In the genomic region with DNA sequence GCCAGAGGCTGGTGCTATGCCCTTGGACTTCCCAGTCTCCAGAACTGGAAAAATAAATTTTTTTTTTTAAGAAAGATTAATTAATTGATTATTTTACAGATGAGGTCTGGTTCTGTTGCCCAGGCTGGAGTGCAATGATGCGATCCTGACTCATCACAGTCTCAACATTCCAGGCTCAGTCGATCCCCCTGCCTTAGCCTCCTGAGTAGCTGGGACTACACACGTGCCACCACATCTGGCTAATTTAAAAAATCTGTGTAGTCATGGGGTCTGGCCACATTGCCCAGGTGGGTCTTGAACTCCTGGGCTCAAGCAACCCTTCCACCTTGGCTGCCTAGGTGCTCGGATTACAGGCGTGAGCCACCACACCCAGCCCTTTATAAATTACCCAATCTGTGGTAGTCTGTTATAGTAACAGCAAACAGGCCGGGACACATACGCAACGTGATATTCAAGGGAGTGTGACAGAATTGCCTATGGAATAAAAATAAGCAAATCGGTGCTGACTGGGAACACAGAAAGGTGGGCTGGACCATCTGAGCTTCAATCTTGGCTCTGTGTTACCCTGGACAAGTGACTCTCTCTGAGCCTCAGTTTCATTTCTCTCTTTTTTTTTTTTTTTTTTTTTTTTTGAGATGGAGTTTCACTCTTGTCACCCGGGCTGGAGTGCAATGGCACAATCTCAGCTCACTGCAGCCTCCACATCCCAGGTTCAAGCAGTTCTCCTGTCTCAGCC, we compare ENCODE assay signal across 13 cellular contexts. TPM values are rescaled to one million over a fixed set of nuclear protein-coding genes. Genes with fewer than 3 reads are reported as not detected.
DNase-seq lines count a peak whose midpoint lies in the region; ATAC-seq and TF ChIP-seq lines count a peak whose summit lies in the region.
"Had no signal": no experiment of that assay in that cellular context is flagged by ENCODE, and none has a peak within 500 bp of the region (broad histone marks: within the 10 kb centered on the region; RNA-seq: fewer than 3 reads in every experiment).

No MANE protein-coding gene starts in this region.

- H3K4me2 ChIP-seq in HCT116 (ENCODE audit: low read length), result peak overlapping the region; percentile 70
- no peak overlapping the region for H3K4me2 ChIP-seq in osteoblast (ENCODE audit: insufficient read depth, low read length)
- H3K4me2 ChIP-seq: GM23338 had no signal

- TF ChIP-seq RAD21 in HCT116 (IDR thresholded peaks at IDR 0.05; ENCODE audit: low read depth), result no peak

- no peak overlapping the region for H2AFZ ChIP-seq in HCT116 (ENCODE audit: low read depth, low read length, poor library complexity, severe bottlenecking)
- no peak overlapping the region for H2AFZ ChIP-seq in osteoblast (ENCODE audit: low read length)
- H2AFZ ChIP-seq: GM23338 had no signal

- peak overlapping the region; percentile 53; the same call in 1 of the 2 replicates for H3K9ac ChIP-seq in HCT116 (ENCODE audit: low read length)

- intact Hi-C loops in HCT116 (cut with micrococcal nuclease), result no loop called here

- H3K27me3 ChIP-seq in HCT116 (ENCODE audit: insufficient read depth, low read length), result no peaks in the 10 kb centered on the region
- H3K27me3 ChIP-seq in osteoblast (ENCODE audit: insufficient read depth, low read length), result no peaks in the 10 kb centered on the region

- ATAC-seq in HCT116, result peak; percentile 84
- ATAC-seq in HG02759 (IDR thresholded peaks at IDR 0.05; ENCODE audit: unreplicated experiment), result no peak
- ATAC-seq: activated CD4-positive, alpha-beta T cell treated with anti-CD3 and anti-CD28 coated beads for 36 hours; GM23338 had no signal

- POLR2A ChIA-PET in HCT116 (lab: Charles Lee), result interaction anchor here (0.6 kb wide), 1 partner anchor 51 kb away, joined by 4 read pairs; no protein-coding TSS in a partner anchor

- H3K27ac ChIP-seq in HCT116 (ENCODE audit: low read depth, low read length) (peak overlapping the region; percentile 48; the same call in 1 of the 2 replicates), osteoblast (ENCODE audit: low read depth, low read length) (no peak overlapping the region)

- no peaks in the 10 kb centered on the region for H3K79me2 ChIP-seq in HCT116 (ENCODE audit: insufficient read depth, low read length)
- H3K79me2 ChIP-seq in osteoblast (ENCODE audit: insufficient read depth, low read length), result no peaks in the 10 kb centered on the region

- no peaks in the 10 kb centered on the region for H3K36me3 ChIP-seq in HCT116 (ENCODE audit: control insufficient read depth in 1 of 2, insufficient read depth in 2 of 2, low read length in 2 of 2)
- H3K36me3 ChIP-seq in osteoblast (ENCODE audit: insufficient read depth, low read length), result no peaks in the 10 kb centered on the region

- H4K20me1 ChIP-seq in HCT116 (ENCODE audit: insufficient read depth), result no peaks in the 10 kb centered on the region
- H4K20me1 ChIP-seq in osteoblast (ENCODE audit: insufficient read depth, low read length), result no peaks in the 10 kb centered on the region

- H3K4me3 ChIP-seq in HCT116 (replicated peaks in 1 of 2; ENCODE audit: low read depth in 1 of 2, low read length in 2 of 2), result peak overlapping the region in 1 of 2 experiments; percentile 19; a peak in 1 of 4 replicates
- no peak overlapping the region for H3K4me3 ChIP-seq in cardiac fibroblast (replicated peaks in 1 of 2; ENCODE audit: low read depth in 2 of 2, low read length in 2 of 2)
- no peak overlapping the region for H3K4me3 ChIP-seq in osteoblast (ENCODE audit: insufficient read depth, low read length)
- H3K4me3 ChIP-seq: GM23338 had no signal

- H3K9me3 ChIP-seq in HCT116 (ENCODE audit: control insufficient read depth in 1 of 2, insufficient read depth in 1 of 2, low read depth in 1 of 2, low read length in 2 of 2) (no peaks in the 10 kb centered on the region), osteoblast (ENCODE audit: low read depth, low read length) (no peaks in the 10 kb centered on the region)

- DNase-seq in HCT116 (ENCODE audit: low read depth, low spot score) (peak; percentile 58), NCI-H2171 treated with DMSO at 0.1 percent for 48 hours (lab: John Stamatoyannopoulos, UW) (peak; percentile 74), cardiac fibroblast (ENCODE audit: low read depth in 2 of 2) (peak; percentile 18 to 67), osteoblast (ENCODE audit: insufficient read length, low spot score, missing footprints) (peak; percentile 34), hepatic stellate cell (ENCODE audit: low spot score) (no peak), NCI-H774 (lab: John Stamatoyannopoulos, UW) (no peak)
- DNase-seq: activated CD4-positive, alpha-beta T cell treated with anti-CD3 and anti-CD28 coated beads for 36 hours; activated T-cell treated with anti-CD3 and anti-CD28 coated beads, Interleukin-2, amount 50 U/mL, for 48 hours; amniotic stem cell; CD4-positive, alpha-beta T cell; NCI-H1092 treated with DMSO at 0.1 percent for 48 hours had no signal

- H3K4me1 ChIP-seq in HCT116 (ENCODE audit: control insufficient read depth in 1 of 2, insufficient read depth in 2 of 2, low read length in 2 of 2) (peaks cover 19 to 33% of the 10 kb centered on the region in 2 experiments), osteoblast (ENCODE audit: insufficient read depth, low read length) (no peaks in the 10 kb centered on the region)

- CTCF ChIA-PET in HCT116 (lab: Charles Lee), result no interaction called here

- TF ChIP-seq CTCF in HCT116 (IDR thresholded peaks at IDR 0.05 in 2 of 3, conservative IDR thresholded peaks at IDR 0.05 in 1 of 3; ENCODE audit: borderline replicate concordance in 1 of 3, insufficient read depth in 1 of 3, low read depth in 2 of 3, low read length in 2 of 3) (no peak), cardiac fibroblast (IDR thresholded peaks at IDR 0.05; ENCODE audit: low read depth, low read length) (no peak), osteoblast (IDR thresholded peaks at IDR 0.05; ENCODE audit: extremely low read depth, low read depth, low read length) (no peak)

- no TSS peak for BruUV-seq in HCT116 (replicated peaks; lab: Mats Ljungman, UMichigan)

- no peak for TF ChIP-seq POLR2A in HCT116 (IDR thresholded peaks at IDR 0.05; ENCODE audit: borderline replicate concordance, extremely low read depth, insufficient read depth, insufficient read length)

- RAD21 ChIA-PET in HCT116 (lab: Charles Lee; ENCODE audit: low non-redundant PET in 1 of 2, low total read pairs in 2 of 2, uncharacterized antibody in 2 of 2, unreplicated experiment in 2 of 2), result no interaction called here

- no peaks in the 10 kb centered on the region for H3K9me2 ChIP-seq in HCT116 (ENCODE audit: insufficient read depth)

TF ChIP-seq in HCT116, 20 proteins besides CTCF, POLR2A, EP300 and RAD21:
- TF ChIP-seq SRF (IDR thresholded peaks at IDR 0.05; ENCODE audit: low read depth) (no peak), CBX3 (IDR thresholded peaks at IDR 0.05; ENCODE audit: low read depth) (peak; percentile 77; the same call in 1 of the 2 replicates), JUND (IDR thresholded peaks at IDR 0.05) (peak; percentile 47; the same call in 1 of the 2 replicates), FOSL1 (IDR thresholded peaks at IDR 0.05; ENCODE audit: low read depth) (peak; percentile 85), ELF1 (IDR thresholded peaks at IDR 0.05; ENCODE audit: borderline replicate concordance, low read depth) (no peak), SP1 (IDR thresholded peaks at IDR 0.05; ENCODE audit: low read depth) (peak; percentile 27; the same call in 1 of the 2 replicates)
- TF ChIP-seq, protein P1, sequence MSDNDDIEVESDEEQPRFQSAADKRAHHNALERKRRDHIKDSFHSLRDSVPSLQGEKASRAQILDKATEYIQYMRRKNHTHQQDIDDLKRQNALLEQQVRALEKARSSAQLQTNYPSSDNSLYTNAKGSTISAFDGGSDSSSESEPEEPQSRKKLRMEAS (IDR thresholded peaks at IDR 0.05), result peak; percentile 69; the same call in 1 of the 2 replicates

RNA-seq across cellular contexts. Expression of a gene that starts 42.8 kb away (rescaled TPM):
- total RNA-seq in HCT116 (2021; ENCODE audit: unreplicated experiment), result 78.9 TPM
- 64.8 and 83.1 TPM in 2 replicates for polyA plus RNA-seq in HCT116 (2012)
- 53.9 and 62.6 TPM in 2 replicates for total RNA-seq in osteoblast

RNA-seq across cellular contexts. Expression of a gene that starts 50.2 kb away (rescaled TPM):
- 335 TPM for total RNA-seq in HCT116 (2021; ENCODE audit: unreplicated experiment)
- polyA plus RNA-seq in HCT116 (2012), result 350 and 490 TPM in 2 replicates
- 82.5 and 111 TPM in 2 replicates for total RNA-seq in osteoblast

RNA-seq across cellular contexts. Expression of a gene that starts 58.4 kb away (rescaled TPM):
- total RNA-seq in HCT116 (2021; ENCODE audit: unreplicated experiment) (19.9 TPM), osteoblast (0.29 and 0.72 TPM in 2 replicates)
- 27.2 and 28.0 TPM in 2 replicates for polyA plus RNA-seq in HCT116 (2012)

RNA-seq across cellular contexts. Expression of a gene that starts 59.1 kb away (rescaled TPM):
- total RNA-seq in HCT116 (2021; ENCODE audit: unreplicated experiment) (21.9 TPM), osteoblast (23.9 and 25.0 TPM in 2 replicates)
- polyA plus RNA-seq in HCT116 (2012), result 19.6 and 23.4 TPM in 2 replicates

Comparison
In these comparisons a context has a peak if more than half of its experiments do, and no peak if none do; other contexts are left out.
1. DNase-seq: peak in HCT116 (single experiment), NCI-H2171 treated with DMSO at 0.1 percent for 48 hours (single experiment), cardiac fibroblast (2 of 2) and osteoblast (single experiment); none in hepatic stellate cell (single experiment) and NCI-H774 (single experiment).
2. RNA of a gene that starts 58.4 kb away (total RNA-seq): 19.9 TPM in HCT116 (single experiment); 0.29 to 0.72 TPM in osteoblast; every median in the first group is over 10 times any median in the second.